ENCODE assay signal across 8 cellular contexts in the genomic region with DNA sequence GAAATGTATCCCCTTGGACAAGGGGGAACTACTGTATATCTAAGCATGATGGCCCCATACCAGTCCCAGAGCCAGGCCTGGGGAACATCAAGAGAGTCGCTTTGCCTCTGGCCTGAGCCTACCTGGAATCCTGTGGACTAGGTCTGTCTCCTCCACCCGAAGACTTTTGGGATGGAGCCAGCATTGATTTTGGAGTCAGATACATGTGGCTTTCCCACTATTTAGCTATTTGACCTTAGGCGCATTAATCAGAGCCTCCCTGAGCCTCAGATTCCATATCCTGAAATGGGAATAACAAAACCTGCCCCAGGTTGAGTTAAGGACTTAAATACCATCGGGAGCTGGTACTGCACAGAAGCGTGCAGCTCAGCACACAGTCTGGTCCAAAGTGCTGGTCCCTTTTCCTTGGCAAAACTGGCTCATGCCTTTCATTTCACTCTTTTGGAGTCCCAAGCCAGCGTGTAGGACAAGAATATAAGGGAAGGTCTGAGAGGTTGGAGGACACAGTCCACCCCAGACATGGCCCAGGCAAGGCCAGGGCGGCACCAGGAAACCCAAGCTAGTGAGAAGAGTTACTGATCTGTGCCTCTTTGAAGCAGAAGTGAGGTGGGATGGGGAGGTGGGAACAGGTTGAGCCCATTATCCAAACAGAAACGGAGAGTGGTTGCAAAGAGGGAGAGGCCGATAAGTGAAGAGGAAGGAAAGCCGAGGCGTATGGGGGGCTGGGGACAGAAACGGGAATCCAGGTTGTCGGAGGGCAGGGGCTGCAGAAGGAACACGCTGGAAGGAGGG. TPM values are rescaled to one million over a fixed set of nuclear protein-coding genes. Genes with fewer than 3 reads are reported as not detected.
DNase-seq lines count a peak whose midpoint lies in the region; ATAC-seq, FAIRE-seq and TF ChIP-seq lines count a peak whose summit lies in the region.

No MANE protein-coding gene starts in this region.

- no peak overlapping the region for H3K27ac Mint-ChIP-seq in activated T-helper 1 cell treated with anti-CD3 and anti-CD28 coated beads, Interleukin-12 subunit alpha, Interleukin-12 subunit beta, Interleukin-2, Interleukin-4 antibody, amounts not matched to agents 30 ng/mL and 10 ng/mL and 1 ng/mL, durations not matched to agents 14 hours and 24 hours and 36 hours

- H3K36me3 ChIP-seq in HUES6 (ENCODE audit: control insufficient read depth, insufficient read depth, low read length) (no peaks in the 10 kb centered on the region), kidney (ENCODE audit: control insufficient read depth in 1 of 2, insufficient read depth in 2 of 2, low read length in 2 of 2) (no peaks in the 10 kb centered on the region), smooth muscle cell (ENCODE audit: low read depth) (no peaks in the 10 kb centered on the region)

- no peaks in the 10 kb centered on the region for H3K79me2 ChIP-seq in smooth muscle cell (ENCODE audit: low read depth)

- H3K9me3 Mint-ChIP-seq in activated T-helper 1 cell treated with anti-CD3 and anti-CD28 coated beads, Interleukin-12 subunit alpha, Interleukin-12 subunit beta, Interleukin-2, Interleukin-4 antibody, amounts not matched to agents 30 ng/mL and 10 ng/mL and 1 ng/mL, durations not matched to agents 14 hours and 24 hours and 36 hours, result no peaks in the 10 kb centered on the region

- no peak overlapping the region for H2AFZ ChIP-seq in smooth muscle cell (ENCODE audit: low read depth)

- 51% methylated on average over 14 of the region's 14 CpGs for WGBS in smooth muscle cell (ENCODE audit: low lambda C conversion rate)

- H3K27me3 ChIP-seq in HUES6 (ENCODE audit: control insufficient read depth, insufficient read depth, low read length) (peaks cover 33% of the 10 kb centered on the region), smooth muscle cell (ENCODE audit: low read depth) (peaks cover 66% of the 10 kb centered on the region)

- H3K27ac ChIP-seq in HUES6 (ENCODE audit: low read depth, low read length) (no peak overlapping the region), kidney (ENCODE audit: low read depth in 2 of 2, low read length in 2 of 2) (peak overlapping the region in 1 of 2 donors; percentile 71), smooth muscle cell (ENCODE audit: low read depth) (no peak overlapping the region)

- TF ChIP-seq CTCF in kidney (IDR thresholded peaks at IDR 0.05; ENCODE audit: borderline replicate concordance, extremely low read depth, insufficient read depth), result no peak
- TF ChIP-seq CTCF in smooth muscle cell (IDR thresholded peaks at IDR 0.05; ENCODE audit: borderline replicate concordance, insufficient read depth, poor library complexity, severe bottlenecking), result no peak

- no peaks in the 10 kb centered on the region for H3K36me3 Mint-ChIP-seq in activated T-helper 1 cell treated with anti-CD3 and anti-CD28 coated beads, Interleukin-12 subunit alpha, Interleukin-12 subunit beta, Interleukin-2, Interleukin-4 antibody, amounts not matched to agents 30 ng/mL and 10 ng/mL and 1 ng/mL, durations not matched to agents 14 hours and 24 hours and 36 hours (ENCODE audit: low read depth)

- H4K20me1 ChIP-seq in smooth muscle cell (ENCODE audit: low read depth), result no peaks in the 10 kb centered on the region

- H3K4me1 Mint-ChIP-seq in activated T-helper 1 cell treated with anti-CD3 and anti-CD28 coated beads, Interleukin-12 subunit alpha, Interleukin-12 subunit beta, Interleukin-2, Interleukin-4 antibody, amounts not matched to agents 30 ng/mL and 10 ng/mL and 1 ng/mL, durations not matched to agents 14 hours and 24 hours and 36 hours (ENCODE audit: low read depth), result peaks cover 17% of the 10 kb centered on the region

- in situ Hi-C loops in KBM-7 (cut with MboI; ENCODE audit: low pct_unique_long_range_greater_than_20kb, low sequenced_read_pairs), result no loop called here

- intact Hi-C loops in activated T-helper 1 cell treated with anti-CD3 and anti-CD28 coated beads, Interleukin-12 subunit alpha, Interleukin-12 subunit beta, Interleukin-2, Interleukin-4 antibody, amounts not matched to agents 30 ng/mL and 10 ng/mL and 1 ng/mL, durations not matched to agents 14 hours and 24 hours and 36 hours (cut with micrococcal nuclease), result loop anchor here (5.0 kb wide), 1 partner anchor 66 kb away; no protein-coding TSS in a partner anchor
- intact Hi-C loops in kidney (cut with DNase I), result no loop called here

- FAIRE-seq in kidney (lab: Jason Lieb, UNC), result no peak

- no peaks in the 10 kb centered on the region for H3F3A ChIP-seq in smooth muscle cell (ENCODE audit: low read depth)

- H3K4me3 ChIP-seq in HUES6 (ENCODE audit: low read depth, low read length) (peak overlapping the region; percentile 67), kidney (ENCODE audit: low read length in 2 of 2) (peak overlapping the region; percentile 59 to 66), smooth muscle cell (peak overlapping the region; percentile 43)

- peaks cover 43% of the 10 kb centered on the region for H3K27me3 Mint-ChIP-seq in activated T-helper 1 cell treated with anti-CD3 and anti-CD28 coated beads, Interleukin-12 subunit alpha, Interleukin-12 subunit beta, Interleukin-2, Interleukin-4 antibody, amounts not matched to agents 30 ng/mL and 10 ng/mL and 1 ng/mL, durations not matched to agents 14 hours and 24 hours and 36 hours (ENCODE audit: insufficient read depth)

- peak overlapping the region; percentile 84 for H3K4me2 ChIP-seq in smooth muscle cell

- no peak for DNase-seq in activated T-helper 1 cell treated with anti-CD3 and anti-CD28 coated beads, Interleukin-12 subunit alpha, Interleukin-12 subunit beta, Interleukin-2, Interleukin-4 antibody, amounts not matched to agents 30 ng/mL and 10 ng/mL and 1 ng/mL, durations not matched to agents 14 hours and 24 hours and 36 hours (ENCODE audit: low spot score)
- DNase-seq in kidney, result no peak
- DNase-seq in smooth muscle cell (lab: John Stamatoyannopoulos, UW; ENCODE audit: unreplicated experiment), result no peak
- DNase-seq in HPDE6-E6E7 (ENCODE audit: extremely low spot score), result no peak
- no peak for DNase-seq in globus pallidus (ENCODE audit: low spot score)
- no peak for DNase-seq in KBM-7

- no peak for ATAC-seq in HG02870 (IDR thresholded peaks at IDR 0.05; ENCODE audit: unreplicated experiment)

- H3K4me1 ChIP-seq in HUES6 (ENCODE audit: control insufficient read depth, insufficient read depth, low read length) (peaks cover 9% of the 10 kb centered on the region; the same call in 1 of the 2 replicates), kidney (ENCODE audit: control insufficient read depth in 1 of 2, insufficient read depth in 1 of 2, low read depth in 1 of 2, low read length in 2 of 2) (peaks cover 3 to 10% of the 10 kb centered on the region in 2 donors), smooth muscle cell (ENCODE audit: low read depth) (no peaks in the 10 kb centered on the region)

- H3K9me3 ChIP-seq in HUES6 (ENCODE audit: control insufficient read depth, insufficient read depth, low read depth, low read length) (no peaks in the 10 kb centered on the region), kidney (ENCODE audit: control insufficient read depth in 1 of 2, low read length in 2 of 2) (no peaks in the 10 kb centered on the region), smooth muscle cell (replicated peaks; ENCODE audit: low read depth) (no peaks in the 10 kb centered on the region)

- peak overlapping the region; percentile 25 for H3K9ac ChIP-seq in HUES6 (ENCODE audit: low read length)
- peak overlapping the region; percentile 20 to 73 for H3K9ac ChIP-seq in kidney (ENCODE audit: low read length in 2 of 2)
- no peak overlapping the region for H3K9ac ChIP-seq in smooth muscle cell (ENCODE audit: low read depth)

- H3K4me3 Mint-ChIP-seq in activated T-helper 1 cell treated with anti-CD3 and anti-CD28 coated beads, Interleukin-12 subunit alpha, Interleukin-12 subunit beta, Interleukin-2, Interleukin-4 antibody, amounts not matched to agents 30 ng/mL and 10 ng/mL and 1 ng/mL, durations not matched to agents 14 hours and 24 hours and 36 hours, result peak overlapping the region; percentile 74

RNA-seq across cellular contexts. Expression of a gene that starts 1.0 kb away (rescaled TPM):
- not detected in 2 replicates for total RNA-seq in activated T-helper 1 cell treated with anti-CD3 and anti-CD28 coated beads, Interleukin-12 subunit alpha, Interleukin-12 subunit beta, Interleukin-2, Interleukin-4 antibody, amounts not matched to agents 30 ng/mL and 10 ng/mL and 1 ng/mL, durations not matched to agents 14 hours and 24 hours and 36 hours
- total RNA-seq in kidney (4.2 TPM), smooth muscle cell (not detected in 2 replicates)
- polyA plus RNA-seq in kidney (ENCODE audit: insufficient read depth, low read depth, low replicate concordance) (10.3 TPM), smooth muscle cell (not detected in 2 replicates)
